ENCODE assay signal across 9 cellular contexts in genomic region chr13:101624210-101624922, GRCh38.
A peak's percentile ranks its signal among the peaks of the same experiment; 100 is the strongest.
DNase-seq lines count a peak whose midpoint lies in the region; ATAC-seq and TF ChIP-seq lines count a peak whose summit lies in the region.
"Had no signal": no experiment of that assay in that cellular context is flagged by ENCODE, and none has a peak within 500 bp of the region (broad histone marks: within the 10 kb centered on the region; RNA-seq: fewer than 3 reads in every experiment).

No MANE protein-coding gene starts in this region.

- no peaks in the 10 kb centered on the region for H3K79me2 ChIP-seq in trophoblast cell (ENCODE audit: control insufficient read depth, insufficient read depth, low read length, poor library complexity)

- no CpG with 5 or more reads among the region's 8 CpGs for WGBS in trophoblast cell (ENCODE audit: extremely low coverage, insufficient coverage, insufficient read length)

- no peak overlapping the region for H3K4ac ChIP-seq in trophoblast cell (ENCODE audit: low read depth, low read length)

- no peak overlapping the region for H2BK12ac ChIP-seq in trophoblast cell (ENCODE audit: low read length)

- no peak overlapping the region for H4K91ac ChIP-seq in trophoblast cell (ENCODE audit: low read depth, low read length)

- no peak overlapping the region for H3K18ac ChIP-seq in trophoblast cell (ENCODE audit: low read length)

- H3K4me1 ChIP-seq in trophoblast cell (ENCODE audit: control insufficient read depth in 1 of 2, insufficient read depth in 2 of 2, low read length in 2 of 2) (no peaks in the 10 kb centered on the region), uterus (no peaks in the 10 kb centered on the region)

- intact Hi-C loops in uterus (cut with DNase I; ENCODE audit: low total_unique reads), result no loop called here

- H3K4me3 Mint-ChIP-seq in activated T-cell treated with anti-CD3 and anti-CD28 coated beads, Interleukin-2, amount 50 U/mL, for 72 hours, result peak overlapping the region; percentile 57 to 73
- peak overlapping the region; percentile 24 for H3K4me3 Mint-ChIP-seq in type B pancreatic cell

- no peaks in the 10 kb centered on the region for H3K36me3 ChIP-seq in trophoblast cell (ENCODE audit: control insufficient read depth in 1 of 2, insufficient read depth in 2 of 2, low read length in 2 of 2)
- no peaks in the 10 kb centered on the region for H3K36me3 ChIP-seq in uterus

- H2AK5ac ChIP-seq in trophoblast cell (ENCODE audit: low read length), result no peak overlapping the region

- H3K4me1 Mint-ChIP-seq in activated T-cell treated with anti-CD3 and anti-CD28 coated beads, Interleukin-2, amount 50 U/mL, for 72 hours (ENCODE audit: low read depth), result peaks cover 51% of the 10 kb centered on the region
- peaks cover 16% of the 10 kb centered on the region for H3K4me1 Mint-ChIP-seq in type B pancreatic cell (ENCODE audit: unreplicated experiment)

- no peak for ATAC-seq in activated T-cell treated with anti-CD3 and anti-CD28 coated beads, Interleukin-2, amount 50 U/mL, for 72 hours (replicated peaks in 1 of 2)

- H3K4me3 ChIP-seq in trophoblast cell (ENCODE audit: low read depth, low read length) (no peak overlapping the region), uterus (no peak overlapping the region)

- no peak overlapping the region for H3K4me2 ChIP-seq in trophoblast cell (ENCODE audit: low read length)

- no peak overlapping the region for H3K14ac ChIP-seq in trophoblast cell (ENCODE audit: low read length)

- no peak overlapping the region for H2BK5ac ChIP-seq in trophoblast cell (ENCODE audit: low read depth, low read length, poor library complexity)

- H2BK120ac ChIP-seq in trophoblast cell (ENCODE audit: insufficient read depth, low read length, poor library complexity), result no peak overlapping the region

- no peak for DNase-seq in activated T-cell treated with anti-CD3 and anti-CD28 coated beads, Interleukin-2, amount 50 U/mL, for 72 hours
- DNase-seq in activated T-cell treated with anti-CD3 and anti-CD28 coated beads, Interleukin-2, amount 50 U/mL, for 48 hours, result no peak
- DNase-seq in SK-N-DZ (ENCODE audit: low spot score), result peak; percentile 21
- peak; percentile 72 for DNase-seq in kidney glomerular epithelial cell (lab: John Stamatoyannopoulos, UW)
- DNase-seq in type B pancreatic cell (ENCODE audit: extremely low spot score, unreplicated experiment), result no peak
- DNase-seq in trophoblast cell, result no peak
- no peak for DNase-seq in ecto neural progenitor cell (ENCODE audit: low spot score)
- no peak for DNase-seq in uterus

- no peaks in the 10 kb centered on the region for H3K36me3 Mint-ChIP-seq in activated T-cell treated with anti-CD3 and anti-CD28 coated beads, Interleukin-2, amount 50 U/mL, for 72 hours (ENCODE audit: insufficient read depth in 2 of 2)
- no peaks in the 10 kb centered on the region for H3K36me3 Mint-ChIP-seq in type B pancreatic cell

- H3K27me3 Mint-ChIP-seq in activated T-cell treated with anti-CD3 and anti-CD28 coated beads, Interleukin-2, amount 50 U/mL, for 72 hours (ENCODE audit: low read depth), result peaks cover 6% of the 10 kb centered on the region
- H3K27me3 Mint-ChIP-seq in type B pancreatic cell, result no peaks in the 10 kb centered on the region

- no peak for TF ChIP-seq POLR2A in uterus (IDR thresholded peaks at IDR 0.05)

- H3K9me3 ChIP-seq in trophoblast cell (ENCODE audit: insufficient read depth, low read depth, low read length), result no peaks in the 10 kb centered on the region
- no peaks in the 10 kb centered on the region for H3K9me3 ChIP-seq in uterus

- H3K9ac ChIP-seq in trophoblast cell (ENCODE audit: low read length), result no peak overlapping the region

- no peak overlapping the region for H2AFZ ChIP-seq in trophoblast cell (ENCODE audit: insufficient read depth, low read length, poor library complexity)

- no peaks in the 10 kb centered on the region for H3K9me3 Mint-ChIP-seq in activated T-cell treated with anti-CD3 and anti-CD28 coated beads, Interleukin-2, amount 50 U/mL, for 72 hours
- H3K9me3 Mint-ChIP-seq in type B pancreatic cell, result no peaks in the 10 kb centered on the region

- no peaks in the 10 kb centered on the region for H3K79me1 ChIP-seq in trophoblast cell (ENCODE audit: low read length)

- no peak overlapping the region for H4K8ac ChIP-seq in trophoblast cell (ENCODE audit: low read depth, low read length)

- no peak overlapping the region for H3K27ac ChIP-seq in trophoblast cell (ENCODE audit: low read depth, low read length)
- H3K27ac ChIP-seq in uterus, result peak overlapping the region in 1 of 2 donors; percentile 56
- H3K27ac ChIP-seq: C4-2B had no signal

- H4K12ac ChIP-seq in trophoblast cell (ENCODE audit: low read depth, low read length), result no peak overlapping the region

- no peak for TF ChIP-seq CTCF in type B pancreatic cell (conservative IDR thresholded peaks at IDR 0.05)
- TF ChIP-seq CTCF in uterus (IDR thresholded peaks at IDR 0.05), result no peak

- H3K27ac Mint-ChIP-seq in activated T-cell treated with anti-CD3 and anti-CD28 coated beads, Interleukin-2, amount 50 U/mL, for 72 hours, result peak overlapping the region; percentile 65
- H3K27ac Mint-ChIP-seq in type B pancreatic cell, result peak overlapping the region; percentile 23

- H3K27me3 ChIP-seq in trophoblast cell (ENCODE audit: insufficient read depth, low read length) (no peaks in the 10 kb centered on the region), uterus (no peaks in the 10 kb centered on the region)

- no peak overlapping the region for H3K23ac ChIP-seq in trophoblast cell (ENCODE audit: low read length)

Comparison
In these comparisons a context has a peak if more than half of its experiments do, and no peak if none do; other contexts are left out.
1. DNase-seq: peak in SK-N-DZ (single experiment) and kidney glomerular epithelial cell (single experiment); none in activated T-cell treated with anti-CD3 and anti-CD28 coated beads, Interleukin-2, amount 50 U/mL, for 72 hours (0 of 2), activated T-cell treated with anti-CD3 and anti-CD28 coated beads, Interleukin-2, amount 50 U/mL, for 48 hours (0 of 2), type B pancreatic cell (single experiment), trophoblast cell (0 of 2), ecto neural progenitor cell (single experiment) and uterus (0 of 2).